ENCODE assay signal across 36 cellular contexts in the genomic region with DNA sequence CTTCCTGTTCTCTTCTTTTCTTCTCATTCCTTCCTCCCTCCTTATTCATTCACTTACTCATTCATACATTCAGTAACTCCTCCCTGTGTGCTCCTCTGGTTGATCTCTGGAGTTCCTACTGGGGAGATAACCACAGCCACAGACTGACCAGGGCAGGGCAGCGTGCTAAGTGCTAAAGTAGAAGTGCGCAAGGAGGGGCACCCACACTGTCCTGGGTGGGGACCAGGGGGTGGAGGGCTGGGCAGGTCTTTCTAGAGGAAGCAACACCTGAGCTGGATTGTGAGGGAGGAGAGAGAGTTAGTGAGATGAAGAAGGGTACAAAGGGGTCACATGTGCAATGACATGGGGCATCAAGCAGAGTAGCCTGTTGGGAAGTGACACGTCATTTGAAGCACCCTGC. TPM values are rescaled to one million over a fixed set of nuclear protein-coding genes. Genes with fewer than 3 reads are reported as not detected.
"Had no signal": no experiment of that assay in that cellular context is flagged by ENCODE, and none has a peak within 500 bp of the region (broad histone marks: within the 10 kb centered on the region; RNA-seq: fewer than 3 reads in every experiment).

No MANE protein-coding gene starts in this region.

- H3K27me3 Mint-ChIP-seq: activated T-cell treated with anti-CD3 and anti-CD28 coated beads, Interleukin-2, amount 50 U/mL, for 24 hours had no signal

- H3K27ac Mint-ChIP-seq: activated B cell treated with CpG ODN at 0.5 μM for 24 hours; activated CD8-positive, alpha-beta memory T cell treated with anti-CD3 and anti-CD28 coated beads, Interleukin-2, amount 10 ng/mL, durations not matched to agents 7 days and 5 days; activated CD8-positive, alpha-beta T cell treated with anti-CD3 and anti-CD28 coated beads for 36 hours; activated naive CD8-positive, alpha-beta T cell; activated T-cell treated with anti-CD3 and anti-CD28 coated beads, Interleukin-2, amount 50 U/mL, for 24 hours; activated T-cell treated with anti-CD3 and anti-CD28 coated beads, Interleukin-2, amount 50 U/mL, for 72 hours had no signal

- H3K36me3 Mint-ChIP-seq: activated CD8-positive, alpha-beta memory T cell treated with anti-CD3 and anti-CD28 coated beads, Interleukin-2, amount 10 ng/mL, durations not matched to agents 7 days and 5 days; activated naive CD8-positive, alpha-beta T cell had no signal

- H3K4me3 ChIP-seq: breast epithelium, cardiac muscle cell, esophagus squamous epithelium, gastroesophageal sphincter had no signal

- ATAC-seq: activated CD4-positive, CD25-positive, alpha-beta regulatory T cell treated with anti-CD3 and anti-CD28 coated beads, Interleukin-2, amount 50 U/mL, for 24 hours; activated CD8-positive, alpha-beta memory T cell treated with anti-CD3 and anti-CD28 coated beads, Interleukin-2, amount 10 ng/mL, durations not matched to agents 7 days and 5 days; activated CD8-positive, alpha-beta T cell treated with anti-CD3 and anti-CD28 coated beads for 36 hours; activated T-cell treated with anti-CD3 and anti-CD28 coated beads, Interleukin-2, amount 50 U/mL, for 72 hours; gastroesophageal sphincter had no signal

- DNase-seq: activated B cell treated with CpG ODN at 0.5 μM for 24 hours; activated CD4-positive, alpha-beta T cell treated with anti-CD3 and anti-CD28 coated beads for 48 hours; activated CD4-positive, alpha-beta T cell treated with anti-CD3 and anti-CD28 coated beads, Interleukin-2, amount 50 U/mL, for 1 hour; activated CD4-positive, alpha-beta T cell treated with anti-CD3 and anti-CD28 coated beads, Interleukin-2, amount 50 U/mL, for 48 hours; activated CD8-positive, alpha-beta memory T cell treated with anti-CD3 and anti-CD28 coated beads, Interleukin-2, amount 10 ng/mL, durations not matched to agents 7 days and 5 days; activated CD8-positive, alpha-beta memory T cell treated with anti-CD3 and anti-CD28 coated beads, Interleukin-2, amount 50 U/mL, for 4 hours; activated CD8-positive, alpha-beta T cell treated with anti-CD3 and anti-CD28 coated beads for 36 hours; activated gamma-delta T cell; activated naive CD4-positive, alpha-beta T cell treated with anti-CD3 and anti-CD28 coated beads, Interleukin-2, amount 50 U/mL, for 16 hours; activated naive CD4-positive, alpha-beta T cell treated with Interleukin-2 at 50 U/mL for 16 hours; activated T-cell treated with anti-CD3 and anti-CD28 coated beads for 4 hours; activated T-cell treated with anti-CD3 and anti-CD28 coated beads, Interleukin-2, amount 50 U/mL, for 72 hours; amniotic stem cell; anterior cingulate cortex; effector CD8-positive, alpha-beta T cell; esophagus squamous epithelium; foreskin melanocyte; hypothalamus; T-helper 2 cell; WERI-Rb-1 had no signal

- H3K27ac ChIP-seq: breast epithelium, cardiac muscle cell, epithelial cell of prostate, esophagus squamous epithelium, gastroesophageal sphincter, WERI-Rb-1 had no signal

- H3K4me1 Mint-ChIP-seq: activated B cell treated with CpG ODN at 0.5 μM for 24 hours; activated CD8-positive, alpha-beta memory T cell treated with anti-CD3 and anti-CD28 coated beads, Interleukin-2, amount 10 ng/mL, durations not matched to agents 7 days and 5 days; central memory CD8-positive, alpha-beta T cell had no signal

- H3K27me3 ChIP-seq: breast epithelium, cardiac muscle cell, esophagus squamous epithelium, gastroesophageal sphincter had no signal

- H3K9me3 ChIP-seq: breast epithelium, esophagus squamous epithelium, gastroesophageal sphincter had no signal

- H3K4me3 Mint-ChIP-seq: activated B cell treated with CpG ODN at 0.5 μM for 24 hours; activated CD8-positive, alpha-beta memory T cell treated with anti-CD3 and anti-CD28 coated beads, Interleukin-2, amount 10 ng/mL, durations not matched to agents 7 days and 5 days; activated CD8-positive, alpha-beta T cell treated with anti-CD3 and anti-CD28 coated beads for 36 hours; activated naive CD8-positive, alpha-beta T cell; activated T-cell treated with anti-CD3 and anti-CD28 coated beads, Interleukin-2, amount 50 U/mL, for 24 hours; activated T-cell treated with anti-CD3 and anti-CD28 coated beads, Interleukin-2, amount 50 U/mL, for 72 hours; central memory CD8-positive, alpha-beta T cell had no signal

- H3K36me3 ChIP-seq: breast epithelium, cardiac muscle cell, esophagus squamous epithelium, gastroesophageal sphincter, WERI-Rb-1 had no signal

- H3K9me3 Mint-ChIP-seq: activated B cell treated with CpG ODN at 0.5 μM for 24 hours; activated CD8-positive, alpha-beta T cell treated with anti-CD3 and anti-CD28 coated beads for 36 hours; activated T-cell treated with anti-CD3 and anti-CD28 coated beads, Interleukin-2, amount 50 U/mL, for 24 hours; activated T-cell treated with anti-CD3 and anti-CD28 coated beads, Interleukin-2, amount 50 U/mL, for 72 hours; central memory CD8-positive, alpha-beta T cell had no signal

- H3K4me1 ChIP-seq: breast epithelium had no signal

RNA-seq across cellular contexts. Expression of a gene that starts 13.8 kb away (rescaled TPM):
- total RNA-seq: activated B cell treated with CpG ODN at 0.5 μM for 24 hours; activated CD8-positive, alpha-beta memory T cell treated with anti-CD3 and anti-CD28 coated beads, Interleukin-2, amount 10 ng/mL, durations not matched to agents 7 days and 5 days; activated CD8-positive, alpha-beta T cell treated with anti-CD3 and anti-CD28 coated beads for 36 hours; endothelial cell of umbilical vein; fibroblast of lung; fibroblast of villous mesenchyme; glomerular endothelial cell had no signal
- polyA plus RNA-seq: fibroblast of lung had no signal

RNA-seq across cellular contexts. Expression of a gene that starts 50.3 kb away (rescaled TPM):
- total RNA-seq: activated B cell treated with CpG ODN at 0.5 μM for 24 hours; activated CD8-positive, alpha-beta memory T cell treated with anti-CD3 and anti-CD28 coated beads for 36 hours; activated CD8-positive, alpha-beta memory T cell treated with anti-CD3 and anti-CD28 coated beads, Interleukin-2, amount 10 ng/mL, durations not matched to agents 7 days and 5 days; dermis microvascular lymphatic vessel endothelial cell; endothelial cell of umbilical vein; esophagus squamous epithelium; fibroblast of lung; gastroesophageal sphincter; glomerular endothelial cell; T-helper 1 cell treated with Interleukin-12 subunit alpha and Interleukin-12 subunit beta and Interleukin-4 antibody, amounts not matched to agents 30 ng/mL and 1 ng/mL, for 36 hours had no signal
- polyA plus RNA-seq: endothelial cell of umbilical vein, esophagus, fibroblast of lung had no signal
